Comparison of ENCODE assay signal across 8 cellular contexts in the genomic region with DNA sequence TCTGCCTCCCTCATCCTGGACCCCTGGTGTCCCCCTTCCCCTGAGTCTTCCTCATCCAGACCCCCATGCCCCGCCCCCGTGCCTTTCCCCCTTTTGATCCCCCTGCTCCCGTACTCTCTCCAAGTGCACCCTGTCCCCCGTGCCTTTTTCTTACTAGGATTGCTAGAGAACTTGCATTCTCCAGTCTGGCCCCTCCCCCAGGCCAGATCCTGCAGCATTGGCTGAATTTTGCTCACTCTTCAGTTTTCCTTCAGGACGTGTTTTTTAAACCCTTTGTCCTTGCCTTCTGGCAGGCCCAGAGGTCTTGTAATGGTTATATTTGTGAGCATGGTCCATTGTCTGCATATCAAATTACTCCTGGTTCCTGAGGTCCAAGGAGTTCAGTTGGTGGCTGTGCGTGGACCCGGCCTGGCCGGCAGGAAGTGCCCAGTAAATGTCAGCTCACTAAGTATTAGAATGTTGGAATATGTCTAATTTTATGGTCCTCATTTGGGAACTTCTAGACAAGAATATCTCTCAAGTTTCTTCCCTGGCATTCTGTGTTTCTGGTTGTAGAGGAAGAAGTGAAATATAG. TPM values are rescaled to one million over a fixed set of nuclear protein-coding genes. Genes with fewer than 3 reads are reported as not detected.
A peak's percentile ranks its signal among the peaks of the same experiment; 100 is the strongest.
DNase-seq lines count a peak whose midpoint lies in the region; ATAC-seq and TF ChIP-seq lines count a peak whose summit lies in the region.

No MANE protein-coding gene starts in this region.

- H3K4me3 Mint-ChIP-seq in activated B cell treated with CpG ODN at 0.5 μM for 24 hours = peak overlapping the region; percentile 95

- no peaks in the 10 kb centered on the region for H3K9me3 Mint-ChIP-seq in activated B cell treated with CpG ODN at 0.5 μM for 24 hours

- peak overlapping the region; percentile 87 for H3K4me3 ChIP-seq in fibroblast of villous mesenchyme (ENCODE audit: low read depth, low read length)

- CTCF ChIA-PET in activated B cell treated with CpG ODN at 0.5 μM for 24 hours (lab: Charles Lee) = interaction anchor here (1.4 to 2.2 kb wide), 2 partner anchors 31 to 76 kb away, joined by 4 to 9 read pairs; a partner anchor contains a TSS

- ATAC-seq in activated B cell treated with CpG ODN at 0.5 μM for 24 hours (ENCODE audit: low read depth) = no peak

- TF ChIP-seq CTCF in activated B cell treated with CpG ODN at 0.5 μM for 24 hours (IDR thresholded peaks at IDR 0.05) = no peak
- TF ChIP-seq CTCF in fibroblast of villous mesenchyme (IDR thresholded peaks at IDR 0.05; ENCODE audit: insufficient read depth, low read depth, low read length) = no peak

- intact Hi-C loops in activated B cell treated with CpG ODN at 0.5 μM for 24 hours (cut with micrococcal nuclease) = loop anchor here (1.0 kb wide), 7 partner anchors 15 to 465 kb away; a partner anchor contains a TSS

- peak overlapping the region; percentile 85 for H3K27ac Mint-ChIP-seq in activated B cell treated with CpG ODN at 0.5 μM for 24 hours

- POLR2A ChIA-PET in activated B cell treated with CpG ODN at 0.5 μM for 24 hours (lab: Charles Lee) = interaction anchor here (0.5 to 1.6 kb wide), 3 partner anchors 15 to 42 kb away, joined by 4 to 7 read pairs (median 6); a partner anchor contains a TSS

- peaks cover 17% of the 10 kb centered on the region for H3K4me1 Mint-ChIP-seq in activated B cell treated with CpG ODN at 0.5 μM for 24 hours

- DNase-seq in DMS53 (lab: John Stamatoyannopoulos, UW) (peak; percentile 41), DMS53 treated with DMSO at 0.1 percent for 48 hours (lab: John Stamatoyannopoulos, UW; ENCODE audit: unreplicated experiment) (no peak), activated B cell treated with CpG ODN at 0.5 μM for 24 hours (no peak), fibroblast of villous mesenchyme (ENCODE audit: low read depth) (peak; percentile 17), pons (ENCODE audit: low spot score) (peak; percentile 19), SW480 (ENCODE audit: low spot score) (no peak), NCI-H1092 treated with DMSO at 0.1 percent for 48 hours (lab: John Stamatoyannopoulos, UW) (no peak), NCI-H226 (no peak)

- no peaks in the 10 kb centered on the region for H3K27me3 Mint-ChIP-seq in activated B cell treated with CpG ODN at 0.5 μM for 24 hours

- peaks cover 35% of the 10 kb centered on the region for H3K36me3 Mint-ChIP-seq in activated B cell treated with CpG ODN at 0.5 μM for 24 hours (ENCODE audit: low read depth)

RNA-seq across cellular contexts. Expression of a gene that starts 0.6 kb away (rescaled TPM):
- total RNA-seq in activated B cell treated with CpG ODN at 0.5 μM for 24 hours (21.5 and 26.4 TPM in 2 replicates), fibroblast of villous mesenchyme (10.4 and 12.9 TPM in 2 replicates)

RNA-seq across cellular contexts. Expression of a gene that starts 15.9 kb away (rescaled TPM):
- total RNA-seq in activated B cell treated with CpG ODN at 0.5 μM for 24 hours = 24.0 and 26.0 TPM in 2 replicates
- 17.3 and 22.9 TPM in 2 replicates for total RNA-seq in fibroblast of villous mesenchyme

RNA-seq across cellular contexts. Expression of a gene that starts 30.6 kb away (rescaled TPM):
- total RNA-seq in activated B cell treated with CpG ODN at 0.5 μM for 24 hours (14.6 and 16.9 TPM in 2 replicates), fibroblast of villous mesenchyme (17.3 and 26.4 TPM in 2 replicates)

RNA-seq across cellular contexts. Expression of a gene that starts 41.9 kb away (rescaled TPM):
- total RNA-seq in activated B cell treated with CpG ODN at 0.5 μM for 24 hours (78.9 and 79.1 TPM in 2 replicates), fibroblast of villous mesenchyme (11.7 and 12.6 TPM in 2 replicates)

Comparison
In these comparisons a context has a peak if more than half of its experiments do, and no peak if none do; other contexts are left out.
1. DNase-seq: peak in DMS53 (single experiment), fibroblast of villous mesenchyme (single experiment) and pons (single experiment); none in DMS53 treated with DMSO at 0.1 percent for 48 hours (single experiment), activated B cell treated with CpG ODN at 0.5 μM for 24 hours (single experiment), SW480 (single experiment), NCI-H1092 treated with DMSO at 0.1 percent for 48 hours (single experiment) and NCI-H226 (single experiment).